Comparison of ENCODE assay signal across 1 cellular context in the genomic region with DNA sequence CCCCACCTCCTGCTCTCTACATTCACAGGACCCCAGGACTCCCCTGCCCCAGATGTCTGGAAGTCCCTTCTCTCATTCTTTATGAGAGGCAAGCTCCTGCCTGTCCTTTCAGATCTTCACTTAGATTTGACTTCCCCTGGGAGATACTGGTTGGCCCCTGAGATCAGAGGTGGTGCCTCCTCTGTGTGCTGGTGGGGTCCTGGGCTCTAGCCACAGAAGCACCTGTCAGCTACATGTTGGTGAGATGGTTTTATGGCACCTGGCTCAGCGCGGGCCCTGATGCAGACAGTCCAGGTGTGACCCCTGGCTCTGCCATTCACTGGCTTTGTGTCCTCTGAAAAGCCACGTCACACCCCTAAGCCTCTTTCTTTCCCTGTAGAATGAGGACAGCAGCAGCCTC.
TF ChIP-seq lines count a peak whose summit lies in the region.

No MANE protein-coding gene starts in this region.

TF ChIP-seq in K562, 482 proteins besides CTCF, POLR2A, EP300 and RAD21 (continued from another document):
- TF ChIP-seq, protein P1, sequence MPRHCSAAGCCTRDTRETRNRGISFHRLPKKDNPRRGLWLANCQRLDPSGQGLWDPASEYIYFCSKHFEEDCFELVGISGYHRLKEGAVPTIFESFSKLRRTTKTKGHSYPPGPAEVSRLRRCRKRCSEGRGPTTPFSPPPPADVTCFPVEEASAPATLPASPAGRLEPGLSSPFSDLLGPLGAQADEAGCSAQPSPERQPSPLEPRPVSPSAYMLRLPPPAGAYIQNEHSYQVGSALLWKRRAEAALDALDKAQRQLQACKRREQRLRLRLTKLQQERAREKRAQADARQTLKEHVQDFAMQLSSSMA (CRISPR knock-in tag; IDR thresholded peaks at IDR 0.05), result no peak
- TF ChIP-seq NCOA4 (IDR thresholded peaks at IDR 0.05; ENCODE audit: partially characterized antibody), result no peak
- TF ChIP-seq, protein P2, sequence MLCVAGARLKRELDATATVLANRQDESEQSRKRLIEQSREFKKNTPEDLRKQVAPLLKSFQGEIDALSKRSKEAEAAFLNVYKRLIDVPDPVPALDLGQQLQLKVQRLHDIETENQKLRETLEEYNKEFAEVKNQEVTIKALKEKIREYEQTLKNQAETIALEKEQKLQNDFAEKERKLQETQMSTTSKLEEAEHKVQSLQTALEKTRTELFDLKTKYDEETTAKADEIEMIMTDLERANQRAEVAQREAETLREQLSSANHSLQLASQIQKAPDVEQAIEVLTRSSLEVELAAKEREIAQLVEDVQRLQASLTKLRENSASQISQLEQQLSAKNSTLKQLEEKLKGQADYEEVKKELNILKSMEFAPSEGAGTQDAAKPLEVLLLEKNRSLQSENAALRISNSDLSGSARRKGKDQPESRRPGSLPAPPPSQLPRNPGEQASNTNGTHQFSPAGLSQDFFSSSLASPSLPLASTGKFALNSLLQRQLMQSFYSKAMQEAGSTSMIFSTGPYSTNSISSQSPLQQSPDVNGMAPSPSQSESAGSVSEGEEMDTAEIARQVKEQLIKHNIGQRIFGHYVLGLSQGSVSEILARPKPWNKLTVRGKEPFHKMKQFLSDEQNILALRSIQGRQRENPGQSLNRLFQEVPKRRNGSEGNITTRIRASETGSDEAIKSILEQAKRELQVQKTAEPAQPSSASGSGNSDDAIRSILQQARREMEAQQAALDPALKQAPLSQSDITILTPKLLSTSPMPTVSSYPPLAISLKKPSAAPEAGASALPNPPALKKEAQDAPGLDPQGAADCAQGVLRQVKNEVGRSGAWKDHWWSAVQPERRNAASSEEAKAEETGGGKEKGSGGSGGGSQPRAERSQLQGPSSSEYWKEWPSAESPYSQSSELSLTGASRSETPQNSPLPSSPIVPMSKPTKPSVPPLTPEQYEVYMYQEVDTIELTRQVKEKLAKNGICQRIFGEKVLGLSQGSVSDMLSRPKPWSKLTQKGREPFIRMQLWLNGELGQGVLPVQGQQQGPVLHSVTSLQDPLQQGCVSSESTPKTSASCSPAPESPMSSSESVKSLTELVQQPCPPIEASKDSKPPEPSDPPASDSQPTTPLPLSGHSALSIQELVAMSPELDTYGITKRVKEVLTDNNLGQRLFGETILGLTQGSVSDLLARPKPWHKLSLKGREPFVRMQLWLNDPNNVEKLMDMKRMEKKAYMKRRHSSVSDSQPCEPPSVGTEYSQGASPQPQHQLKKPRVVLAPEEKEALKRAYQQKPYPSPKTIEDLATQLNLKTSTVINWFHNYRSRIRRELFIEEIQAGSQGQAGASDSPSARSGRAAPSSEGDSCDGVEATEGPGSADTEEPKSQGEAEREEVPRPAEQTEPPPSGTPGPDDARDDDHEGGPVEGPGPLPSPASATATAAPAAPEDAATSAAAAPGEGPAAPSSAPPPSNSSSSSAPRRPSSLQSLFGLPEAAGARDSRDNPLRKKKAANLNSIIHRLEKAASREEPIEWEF (CRISPR knock-in tag; IDR thresholded peaks at IDR 0.05), result no peak
- TF ChIP-seq, protein P3, sequence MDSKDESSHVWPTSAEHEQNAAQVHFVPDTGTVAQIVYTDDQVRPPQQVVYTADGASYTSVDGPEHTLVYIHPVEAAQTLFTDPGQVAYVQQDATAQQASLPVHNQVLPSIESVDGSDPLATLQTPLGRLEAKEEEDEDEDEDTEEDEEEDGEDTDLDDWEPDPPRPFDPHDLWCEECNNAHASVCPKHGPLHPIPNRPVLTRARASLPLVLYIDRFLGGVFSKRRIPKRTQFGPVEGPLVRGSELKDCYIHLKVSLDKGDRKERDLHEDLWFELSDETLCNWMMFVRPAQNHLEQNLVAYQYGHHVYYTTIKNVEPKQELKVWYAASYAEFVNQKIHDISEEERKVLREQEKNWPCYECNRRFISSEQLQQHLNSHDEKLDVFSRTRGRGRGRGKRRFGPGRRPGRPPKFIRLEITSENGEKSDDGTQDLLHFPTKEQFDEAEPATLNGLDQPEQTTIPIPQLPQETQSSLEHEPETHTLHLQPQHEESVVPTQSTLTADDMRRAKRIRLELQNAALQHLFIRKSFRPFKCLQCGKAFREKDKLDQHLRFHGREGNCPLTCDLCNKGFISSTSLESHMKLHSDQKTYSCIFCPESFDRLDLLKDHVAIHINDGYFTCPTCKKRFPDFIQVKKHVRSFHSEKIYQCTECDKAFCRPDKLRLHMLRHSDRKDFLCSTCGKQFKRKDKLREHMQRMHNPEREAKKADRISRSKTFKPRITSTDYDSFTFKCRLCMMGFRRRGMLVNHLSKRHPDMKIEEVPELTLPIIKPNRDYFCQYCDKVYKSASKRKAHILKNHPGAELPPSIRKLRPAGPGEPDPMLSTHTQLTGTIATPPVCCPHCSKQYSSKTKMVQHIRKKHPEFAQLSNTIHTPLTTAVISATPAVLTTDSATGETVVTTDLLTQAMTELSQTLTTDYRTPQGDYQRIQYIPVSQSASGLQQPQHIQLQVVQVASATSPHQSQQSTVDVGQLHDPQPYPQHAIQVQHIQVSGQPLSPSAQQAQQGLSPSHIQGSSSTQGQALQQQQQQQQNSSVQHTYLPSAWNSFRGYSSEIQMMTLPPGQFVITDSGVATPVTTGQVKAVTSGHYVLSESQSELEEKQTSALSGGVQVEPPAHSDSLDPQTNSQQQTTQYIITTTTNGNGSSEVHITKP (IDR thresholded peaks at IDR 0.05; ENCODE audit: partially characterized antibody), result no peak
TF ChIP-seq in K562: peak in this region for 0.
